1 cellular context compared by ENCODE assay signal in the genomic region with DNA sequence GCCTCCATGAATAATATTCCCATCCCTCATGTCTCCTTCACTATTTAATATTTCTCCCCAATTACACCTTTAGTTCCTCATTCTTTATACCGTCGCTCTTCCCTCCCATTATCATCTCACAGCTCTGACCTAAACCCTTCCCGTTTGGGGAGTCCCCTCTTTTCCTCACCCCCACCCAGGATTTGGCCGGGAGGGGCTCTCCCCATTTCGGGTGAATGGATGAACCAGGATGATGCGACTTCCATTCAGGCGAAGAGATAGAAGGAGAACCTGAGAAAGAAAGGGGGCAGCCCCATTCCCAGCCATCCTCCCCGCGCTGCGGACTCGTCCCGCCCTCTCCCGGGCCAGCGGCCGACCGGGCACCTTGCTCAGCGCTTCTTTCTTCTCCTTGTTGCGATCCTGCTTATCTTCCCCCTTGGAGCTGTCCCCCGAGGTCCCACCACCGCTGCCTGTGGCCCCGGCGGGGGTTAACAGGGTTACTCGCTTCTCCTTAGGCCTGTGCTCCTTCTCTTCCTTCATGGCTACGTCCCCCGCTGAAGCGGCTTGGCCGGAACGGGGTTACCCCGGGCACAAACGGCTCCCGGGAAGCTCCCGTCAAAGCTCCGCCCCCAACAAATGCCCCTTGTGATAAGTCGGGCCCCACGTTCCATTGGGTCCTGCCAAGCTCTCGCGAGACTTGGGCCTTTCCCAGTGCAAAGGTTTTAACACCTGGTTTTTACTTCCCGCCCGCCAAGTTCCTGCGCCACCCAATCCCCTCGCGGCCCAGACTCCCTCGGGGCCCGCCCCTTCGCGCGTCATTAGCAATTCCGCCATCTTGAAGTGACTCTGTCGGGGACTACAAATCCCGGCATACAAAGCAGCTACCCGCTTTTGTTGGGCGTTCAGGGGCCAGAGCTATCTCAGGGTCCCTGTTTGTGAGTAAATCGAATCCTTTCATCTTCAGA.
TF ChIP-seq lines count a peak whose summit lies in the region.

A gene with protein sequence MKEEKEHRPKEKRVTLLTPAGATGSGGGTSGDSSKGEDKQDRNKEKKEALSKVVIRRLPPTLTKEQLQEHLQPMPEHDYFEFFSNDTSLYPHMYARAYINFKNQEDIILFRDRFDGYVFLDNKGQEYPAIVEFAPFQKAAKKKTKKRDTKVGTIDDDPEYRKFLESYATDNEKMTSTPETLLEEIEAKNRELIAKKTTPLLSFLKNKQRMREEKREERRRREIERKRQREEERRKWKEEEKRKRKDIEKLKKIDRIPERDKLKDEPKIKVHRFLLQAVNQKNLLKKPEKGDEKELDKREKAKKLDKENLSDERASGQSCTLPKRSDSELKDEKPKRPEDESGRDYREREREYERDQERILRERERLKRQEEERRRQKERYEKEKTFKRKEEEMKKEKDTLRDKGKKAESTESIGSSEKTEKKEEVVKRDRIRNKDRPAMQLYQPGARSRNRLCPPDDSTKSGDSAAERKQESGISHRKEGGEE (minus strand): TSS at position 554 of the 944 bp plus-strand sequence. CDS start 35 bp downstream, at position 519.

TF ChIP-seq in GM12878, 131 proteins besides CTCF, POLR2A, EP300 and RAD21 (continued from another document):
- peak; percentile 56; the same call in 1 of the 2 replicates for TF ChIP-seq TCF12 (IDR thresholded peaks at IDR 0.05; ENCODE audit: low read depth, low read length)
- peak; percentile 96 for TF ChIP-seq YY1 (IDR thresholded peaks at IDR 0.05; ENCODE audit: low read depth, low read length)
- no peak for TF ChIP-seq PAX5 (IDR thresholded peaks at IDR 0.05; ENCODE audit: borderline replicate concordance, low read depth, low read length)
- peak; percentile 77 for TF ChIP-seq HCFC1 (IDR thresholded peaks at IDR 0.05; ENCODE audit: low read length)
- no peak for TF ChIP-seq CBX3 (IDR thresholded peaks at IDR 0.05; ENCODE audit: borderline replicate concordance, low read depth)
- TF ChIP-seq SIX5 (IDR thresholded peaks at IDR 0.05; ENCODE audit: low read depth, low read length, severe bottlenecking): peak; percentile 66
- TF ChIP-seq, protein P1, sequence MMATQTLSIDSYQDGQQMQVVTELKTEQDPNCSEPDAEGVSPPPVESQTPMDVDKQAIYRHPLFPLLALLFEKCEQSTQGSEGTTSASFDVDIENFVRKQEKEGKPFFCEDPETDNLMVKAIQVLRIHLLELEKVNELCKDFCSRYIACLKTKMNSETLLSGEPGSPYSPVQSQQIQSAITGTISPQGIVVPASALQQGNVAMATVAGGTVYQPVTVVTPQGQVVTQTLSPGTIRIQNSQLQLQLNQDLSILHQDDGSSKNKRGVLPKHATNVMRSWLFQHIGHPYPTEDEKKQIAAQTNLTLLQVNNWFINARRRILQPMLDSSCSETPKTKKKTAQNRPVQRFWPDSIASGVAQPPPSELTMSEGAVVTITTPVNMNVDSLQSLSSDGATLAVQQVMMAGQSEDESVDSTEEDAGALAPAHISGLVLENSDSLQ (IDR thresholded peaks at IDR 0.05): peak; percentile 37; the same call in 1 of the 2 replicates
- no peak for TF ChIP-seq RCOR1 (conservative IDR thresholded peaks at IDR 0.05; ENCODE audit: low read depth, low read length)
- TF ChIP-seq, protein P2, sequence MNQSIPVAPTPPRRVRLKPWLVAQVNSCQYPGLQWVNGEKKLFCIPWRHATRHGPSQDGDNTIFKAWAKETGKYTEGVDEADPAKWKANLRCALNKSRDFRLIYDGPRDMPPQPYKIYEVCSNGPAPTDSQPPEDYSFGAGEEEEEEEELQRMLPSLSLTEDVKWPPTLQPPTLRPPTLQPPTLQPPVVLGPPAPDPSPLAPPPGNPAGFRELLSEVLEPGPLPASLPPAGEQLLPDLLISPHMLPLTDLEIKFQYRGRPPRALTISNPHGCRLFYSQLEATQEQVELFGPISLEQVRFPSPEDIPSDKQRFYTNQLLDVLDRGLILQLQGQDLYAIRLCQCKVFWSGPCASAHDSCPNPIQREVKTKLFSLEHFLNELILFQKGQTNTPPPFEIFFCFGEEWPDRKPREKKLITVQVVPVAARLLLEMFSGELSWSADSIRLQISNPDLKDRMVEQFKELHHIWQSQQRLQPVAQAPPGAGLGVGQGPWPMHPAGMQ (IDR thresholded peaks at IDR 0.05; ENCODE audit: borderline replicate concordance): peak; percentile 77
- TF ChIP-seq BRCA1 (IDR thresholded peaks at IDR 0.05; ENCODE audit: low read depth, low read length): peak; percentile 73
- no peak for TF ChIP-seq SMAD1 (IDR thresholded peaks at IDR 0.05; ENCODE audit: low read depth, partially characterized antibody)
- TF ChIP-seq MTA3 (IDR thresholded peaks at IDR 0.05; ENCODE audit: borderline replicate concordance, low read length): no peak
- no peak for TF ChIP-seq SMC3 (IDR thresholded peaks at IDR 0.05; ENCODE audit: borderline replicate concordance, low read length)
- peak; percentile 34; the same call in 1 of the 2 replicates for TF ChIP-seq CBFB (IDR thresholded peaks at IDR 0.05; ENCODE audit: low read depth)
- 0 out of 2 replicates have a peak, but pooled peaks have one; percentile 15 for TF ChIP-seq ATF7 (IDR thresholded peaks at IDR 0.05; ENCODE audit: low read depth)
